In the genomic region with DNA sequence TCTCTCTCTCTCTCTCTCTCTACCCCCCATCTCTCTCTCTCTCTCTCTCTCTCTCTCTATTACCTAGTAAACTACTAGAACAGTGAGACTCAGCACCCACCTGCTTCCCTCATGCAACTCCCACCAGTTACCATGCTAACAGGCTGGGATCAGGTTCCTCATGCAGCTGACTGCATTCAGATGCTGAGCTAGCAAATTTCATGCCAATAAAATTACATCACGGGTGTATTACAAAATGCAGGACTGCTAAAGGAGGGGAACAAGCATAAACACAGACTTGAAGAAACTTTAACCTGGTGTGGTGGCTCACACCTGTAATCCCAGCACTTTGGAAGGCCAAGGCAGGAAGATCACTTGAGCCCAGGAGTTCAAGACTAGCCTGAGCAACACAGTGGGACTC, we compare ENCODE assay signal across 15 cellular contexts.
DNase-seq lines count a peak whose midpoint lies in the region; ATAC-seq lines count a peak whose summit lies in the region.
"Had no signal": no experiment of that assay in that cellular context is flagged by ENCODE, and none has a peak within 500 bp of the region (broad histone marks: within the 10 kb centered on the region; RNA-seq: fewer than 3 reads in every experiment).

No MANE protein-coding gene starts in this region.

- peaks cover 21% of the 10 kb centered on the region for H3K4me1 Mint-ChIP-seq in activated CD4-positive, alpha-beta T cell treated with anti-CD3 and anti-CD28 coated beads, Interleukin-2, amount 10 ng/mL, durations not matched to agents 24 days and 14 days

- no peak for DNase-seq in activated CD4-positive, alpha-beta T cell treated with anti-CD3 and anti-CD28 coated beads, Interleukin-2, amount 10 ng/mL, durations not matched to agents 24 days and 14 days
- DNase-seq in activated CD4-positive, alpha-beta T cell treated with anti-CD3 and anti-CD28 coated beads for 1 hour, result no peak
- DNase-seq in RPMI8226 (peak; percentile 63), head of caudate nucleus (peak in 23 of 42 donors; percentile 10 to 72 (median 34)), renal cortical epithelial cell (ENCODE audit: low read depth) (peak; percentile 69), SK-N-DZ (ENCODE audit: low spot score) (no peak)
- DNase-seq: GDM1; hippocampal formation; KBM-7; NCI-H2081 treated with DMSO at 0.1 percent for 48 hours; Peyer's patch; stimulated activated CD4-positive, alpha-beta T cell treated with anti-CD3 and anti-CD28 coated beads, Interleukin-15, amount 100 ng/mL, for 24 hours had no signal

- no peaks in the 10 kb centered on the region for H3K9me3 Mint-ChIP-seq in activated CD4-positive, alpha-beta T cell treated with anti-CD3 and anti-CD28 coated beads, Interleukin-2, amount 10 ng/mL, durations not matched to agents 24 days and 14 days
- H3K9me3 Mint-ChIP-seq: activated T-helper 17 cell treated with anti-CD3 and anti-CD28 coated beads, Interleukin-2, amount 50 U/mL, for 72 hours had no signal

- H3K4me3 Mint-ChIP-seq in activated CD4-positive, alpha-beta T cell treated with anti-CD3 and anti-CD28 coated beads, Interleukin-2, amount 10 ng/mL, durations not matched to agents 24 days and 14 days, result no peak overlapping the region
- H3K4me3 Mint-ChIP-seq: activated T-helper 17 cell treated with anti-CD3 and anti-CD28 coated beads, Interleukin-2, amount 50 U/mL, for 72 hours had no signal

- peaks cover 58% of the 10 kb centered on the region for H3K36me3 Mint-ChIP-seq in activated CD4-positive, alpha-beta T cell treated with anti-CD3 and anti-CD28 coated beads, Interleukin-2, amount 10 ng/mL, durations not matched to agents 24 days and 14 days (ENCODE audit: low read depth)

- intact Hi-C loops in activated CD4-positive, alpha-beta T cell treated with anti-CD3 and anti-CD28 coated beads, Interleukin-2, amount 10 ng/mL, durations not matched to agents 24 days and 14 days (cut with micrococcal nuclease), result no loop called here
- intact Hi-C loops in head of caudate nucleus (cut with DNase I), result no loop called here

- ATAC-seq in GM18519 (IDR thresholded peaks at IDR 0.05; ENCODE audit: low FRiP score, unreplicated experiment) (no peak), HG03439 (IDR thresholded peaks at IDR 0.05; ENCODE audit: unreplicated experiment) (no peak)
- ATAC-seq: activated T-helper 17 cell treated with anti-CD3 and anti-CD28 coated beads, Interleukin-2, amount 50 U/mL, for 72 hours had no signal

- H3K27me3 Mint-ChIP-seq in activated CD4-positive, alpha-beta T cell treated with anti-CD3 and anti-CD28 coated beads, Interleukin-2, amount 10 ng/mL, durations not matched to agents 24 days and 14 days, result no peaks in the 10 kb centered on the region
- H3K27me3 Mint-ChIP-seq: activated T-helper 17 cell treated with anti-CD3 and anti-CD28 coated beads, Interleukin-2, amount 50 U/mL, for 72 hours had no signal

- peak overlapping the region; percentile 64 for H3K27ac Mint-ChIP-seq in activated CD4-positive, alpha-beta T cell treated with anti-CD3 and anti-CD28 coated beads, Interleukin-2, amount 10 ng/mL, durations not matched to agents 24 days and 14 days
- H3K27ac Mint-ChIP-seq: activated T-helper 17 cell treated with anti-CD3 and anti-CD28 coated beads, Interleukin-2, amount 50 U/mL, for 72 hours had no signal

Comparison
In these comparisons a context has a peak if more than half of its experiments do, and no peak if none do; other contexts are left out.
1. DNase-seq: peak in RPMI8226 (single experiment), head of caudate nucleus (23 of 42) and renal cortical epithelial cell (single experiment); none in activated CD4-positive, alpha-beta T cell treated with anti-CD3 and anti-CD28 coated beads, Interleukin-2, amount 10 ng/mL, durations not matched to agents 24 days and 14 days (single experiment), activated CD4-positive, alpha-beta T cell treated with anti-CD3 and anti-CD28 coated beads for 1 hour (single experiment) and SK-N-DZ (single experiment).